Comparison of ENCODE assay signal across 2 cellular contexts in the genomic region with DNA sequence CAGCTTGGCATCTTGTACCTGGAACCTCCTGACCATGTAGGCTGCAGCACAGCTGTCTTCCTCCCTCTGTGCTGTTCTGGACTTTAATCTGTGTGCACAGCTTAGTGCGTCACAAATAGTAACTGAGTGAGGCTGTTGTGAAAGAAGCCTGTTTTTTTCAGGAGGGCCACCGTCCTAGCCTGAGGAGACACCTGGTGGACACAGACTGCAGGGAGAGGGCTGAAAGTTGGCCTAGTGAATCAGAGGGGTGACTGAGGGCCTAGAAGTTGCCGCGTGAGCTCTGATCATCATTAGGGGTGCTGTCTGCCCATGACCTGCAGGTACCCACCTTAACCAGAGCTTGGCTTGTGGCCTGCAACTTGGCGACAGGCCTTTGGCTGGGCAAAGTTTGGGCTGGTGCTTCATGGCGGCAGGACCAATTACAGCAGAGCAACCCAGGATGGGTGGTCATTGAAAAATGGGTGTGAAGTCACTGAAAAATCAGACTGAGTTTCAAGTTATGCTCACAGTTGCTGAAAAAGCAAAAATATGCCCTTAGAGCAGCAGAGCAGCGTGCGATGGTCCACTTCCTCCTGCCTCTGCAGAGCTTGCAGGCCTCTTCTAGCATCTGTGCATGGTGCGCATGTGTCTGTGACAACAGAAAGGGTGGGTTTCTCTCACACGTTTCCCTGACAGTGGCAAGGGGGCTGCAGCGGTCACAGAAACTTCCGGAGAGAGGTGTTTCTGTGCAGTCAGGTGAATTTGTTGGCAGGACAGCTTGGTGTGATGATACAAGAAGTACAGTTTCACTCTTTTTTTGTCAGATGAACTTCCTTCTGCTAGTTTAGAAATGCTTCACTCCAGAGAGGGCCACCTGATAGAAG.
TF ChIP-seq lines count a peak whose summit lies in the region.

No MANE protein-coding gene starts in this region.

TF ChIP-seq in SK-N-SH, 30 proteins besides CTCF, POLR2A, EP300 and RAD21 (continued from another document):
- no peak for TF ChIP-seq ZBTB33 (IDR thresholded peaks at IDR 0.05; ENCODE audit: borderline replicate concordance, low read depth)
- no peak for TF ChIP-seq CHD2 (IDR thresholded peaks at IDR 0.05; ENCODE audit: low read length, partially characterized antibody)
- TF ChIP-seq FOSL2 (IDR thresholded peaks at IDR 0.05; ENCODE audit: borderline replicate concordance, low read depth): no peak
- TF ChIP-seq SMC3 (IDR thresholded peaks at IDR 0.05; ENCODE audit: low read depth, low read length): no peak
- TF ChIP-seq, protein P1, sequence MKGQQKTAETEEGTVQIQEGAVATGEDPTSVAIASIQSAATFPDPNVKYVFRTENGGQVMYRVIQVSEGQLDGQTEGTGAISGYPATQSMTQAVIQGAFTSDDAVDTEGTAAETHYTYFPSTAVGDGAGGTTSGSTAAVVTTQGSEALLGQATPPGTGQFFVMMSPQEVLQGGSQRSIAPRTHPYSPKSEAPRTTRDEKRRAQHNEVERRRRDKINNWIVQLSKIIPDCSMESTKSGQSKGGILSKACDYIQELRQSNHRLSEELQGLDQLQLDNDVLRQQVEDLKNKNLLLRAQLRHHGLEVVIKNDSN (IDR thresholded peaks at IDR 0.05; ENCODE audit: borderline replicate concordance, low read depth): no peak
- no peak for TF ChIP-seq YY1 (IDR thresholded peaks at IDR 0.05; ENCODE audit: low read depth)
- no peak for TF ChIP-seq ELF1 (IDR thresholded peaks at IDR 0.05)
- TF ChIP-seq FOXJ3 (CRISPR knock-in tag; IDR thresholded peaks at IDR 0.05): no peak

TF ChIP-seq in SK-N-SH treated with all-trans-retinoic acid at 6 μM for 48 hours, 23 proteins besides CTCF, POLR2A, EP300 and RAD21 (continued from another document):
- TF ChIP-seq, protein P2, sequence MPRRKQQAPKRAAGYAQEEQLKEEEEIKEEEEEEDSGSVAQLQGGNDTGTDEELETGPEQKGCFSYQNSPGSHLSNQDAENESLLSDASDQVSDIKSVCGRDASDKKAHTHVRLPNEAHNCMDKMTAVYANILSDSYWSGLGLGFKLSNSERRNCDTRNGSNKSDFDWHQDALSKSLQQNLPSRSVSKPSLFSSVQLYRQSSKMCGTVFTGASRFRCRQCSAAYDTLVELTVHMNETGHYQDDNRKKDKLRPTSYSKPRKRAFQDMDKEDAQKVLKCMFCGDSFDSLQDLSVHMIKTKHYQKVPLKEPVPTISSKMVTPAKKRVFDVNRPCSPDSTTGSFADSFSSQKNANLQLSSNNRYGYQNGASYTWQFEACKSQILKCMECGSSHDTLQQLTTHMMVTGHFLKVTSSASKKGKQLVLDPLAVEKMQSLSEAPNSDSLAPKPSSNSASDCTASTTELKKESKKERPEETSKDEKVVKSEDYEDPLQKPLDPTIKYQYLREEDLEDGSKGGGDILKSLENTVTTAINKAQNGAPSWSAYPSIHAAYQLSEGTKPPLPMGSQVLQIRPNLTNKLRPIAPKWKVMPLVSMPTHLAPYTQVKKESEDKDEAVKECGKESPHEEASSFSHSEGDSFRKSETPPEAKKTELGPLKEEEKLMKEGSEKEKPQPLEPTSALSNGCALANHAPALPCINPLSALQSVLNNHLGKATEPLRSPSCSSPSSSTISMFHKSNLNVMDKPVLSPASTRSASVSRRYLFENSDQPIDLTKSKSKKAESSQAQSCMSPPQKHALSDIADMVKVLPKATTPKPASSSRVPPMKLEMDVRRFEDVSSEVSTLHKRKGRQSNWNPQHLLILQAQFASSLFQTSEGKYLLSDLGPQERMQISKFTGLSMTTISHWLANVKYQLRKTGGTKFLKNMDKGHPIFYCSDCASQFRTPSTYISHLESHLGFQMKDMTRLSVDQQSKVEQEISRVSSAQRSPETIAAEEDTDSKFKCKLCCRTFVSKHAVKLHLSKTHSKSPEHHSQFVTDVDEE (CRISPR knock-in tag; IDR thresholded peaks at IDR 0.05): no peak
TF ChIP-seq in SK-N-SH treated with all-trans-retinoic acid at 6 μM for 48 hours: peak in this region for 0.
